12 cellular contexts compared by ENCODE assay signal in the genomic region with DNA sequence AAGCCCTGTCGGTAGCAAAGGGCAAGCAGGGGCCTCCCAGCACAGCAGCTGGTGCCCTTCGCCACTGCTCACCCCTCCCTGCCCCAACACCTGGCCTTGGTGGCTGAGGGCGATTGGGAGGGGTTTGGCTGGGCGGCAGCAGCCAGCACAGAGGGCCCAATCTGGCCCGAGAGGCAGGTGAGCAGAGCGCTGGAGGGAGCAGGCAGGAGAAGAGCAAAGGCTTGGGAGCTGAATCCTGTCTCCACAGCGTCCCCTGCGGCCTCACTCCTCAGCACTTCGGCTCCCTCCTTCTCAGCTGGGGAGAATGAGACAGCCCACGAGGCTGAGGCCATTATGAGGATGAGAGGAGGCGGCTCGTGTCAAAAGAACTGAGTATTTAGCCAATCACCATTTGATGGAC.
A peak's percentile ranks its signal among the peaks of the same experiment; 100 is the strongest.
DNase-seq lines count a peak whose midpoint lies in the region; ATAC-seq, FAIRE-seq and TF ChIP-seq lines count a peak whose summit lies in the region.
"Had no signal": no experiment of that assay in that cellular context is flagged by ENCODE, and none has a peak within 500 bp of the region (broad histone marks: within the 10 kb centered on the region; RNA-seq: fewer than 3 reads in every experiment).

No MANE protein-coding gene starts in this region.

- TF ChIP-seq EP300 in GM12878 (IDR thresholded peaks at IDR 0.05; ENCODE audit: borderline replicate concordance in 1 of 2, control insufficient read depth in 1 of 2, low read depth in 2 of 2, low read length in 2 of 2) = no peak

- CTCF ChIA-PET in GM12878 (lab: Yijun Ruan, JAX) = interaction anchor here (1.0 to 5.2 kb wide), 4 partner anchors 15 to 45 kb away, joined by 4 to 71 read pairs (median 20); no protein-coding TSS in a partner anchor

- TF ChIP-seq CTCF in DOHH2 (IDR thresholded peaks at IDR 0.05; ENCODE audit: low read depth, low read length, poor library complexity, severe bottlenecking) (no peak), GM12878 (IDR thresholded peaks at IDR 0.05 in 2 of 3, conservative IDR thresholded peaks at IDR 0.05 in 1 of 3; ENCODE audit: control insufficient read depth in 2 of 3, extremely low read depth in 1 of 3, insufficient read depth in 1 of 3, low read depth in 3 of 3, low read length in 3 of 3) (no peak), neural progenitor cell (IDR thresholded peaks at IDR 0.05) (peak; percentile 71), upper lobe of right lung (IDR thresholded peaks at IDR 0.05) (no peak)

- H3K4me3 ChIP-seq in DOHH2 (ENCODE audit: low read length) = peak overlapping the region; percentile 49
- no peak overlapping the region for H3K4me3 ChIP-seq in GM12878
- H3K4me3 ChIP-seq in neural progenitor cell = no peak overlapping the region
- H3K4me3 ChIP-seq in upper lobe of right lung = no peak overlapping the region
- H3K4me3 ChIP-seq: suprapubic skin had no signal

- H3K4me2 ChIP-seq in DOHH2 (ENCODE audit: low read length) = peak overlapping the region; percentile 59
- H3K4me2 ChIP-seq in GM12878 (ENCODE audit: control insufficient read depth, insufficient read depth) = no peak overlapping the region
- H3K4me2 ChIP-seq in neural progenitor cell = no peak overlapping the region

- no TSS peak for BruUV-seq in GM12878 (replicated peaks; lab: Mats Ljungman, UMichigan)

- DNase-seq in NCI-H2107 (lab: John Stamatoyannopoulos, UW) = peak; percentile 60
- DNase-seq in GM12878 (ENCODE audit: low read depth, low spot score) = no peak
- peak; percentile 85 for DNase-seq in neural progenitor cell (ENCODE audit: low spot score)
- no peak for DNase-seq in stimulated activated naive CD4-positive, alpha-beta T cell (lab: John Stamatoyannopoulos, UW)
- no peak for DNase-seq in stimulated activated CD4-positive, alpha-beta T cell treated with anti-CD3 and anti-CD28 coated beads, Interleukin-2, amount 100 ng/mL, for 48 hours
- no peak for DNase-seq in upper lobe of right lung
- DNase-seq: activated CD4-positive, alpha-beta T cell treated with anti-CD3 and anti-CD28 coated beads, Interleukin-2, amount 50 U/mL, for 48 hours; stimulated activated CD4-positive, alpha-beta T cell treated with anti-CD3 and anti-CD28 coated beads, Interleukin-12 subunit alpha, Interleukin-12 subunit beta, amount 100 ng/mL, for 4 hours had no signal

- no peaks in the 10 kb centered on the region for H3F3A ChIP-seq in DOHH2 (ENCODE audit: control insufficient read depth, insufficient read depth)
- H3F3A ChIP-seq in neural progenitor cell (ENCODE audit: low read depth) = peaks cover 4% of the 10 kb centered on the region

- H4K20me1 ChIP-seq in DOHH2 (ENCODE audit: control insufficient read depth, insufficient read depth, low read depth, low read length) (no peaks in the 10 kb centered on the region), GM12878 (ENCODE audit: control insufficient read depth, insufficient read depth) (no peaks in the 10 kb centered on the region), neural progenitor cell (ENCODE audit: low read depth) (no peaks in the 10 kb centered on the region)

- H3K27ac ChIP-seq in DOHH2 (ENCODE audit: low read depth, low read length) (no peak overlapping the region), GM12878 (ENCODE audit: control insufficient read depth, insufficient read depth) (no peak overlapping the region), neural progenitor cell (no peak overlapping the region), upper lobe of right lung (no peak overlapping the region)
- H3K27ac ChIP-seq: suprapubic skin had no signal

- SMC1A ChIA-PET in GM12878 (lab: Charles Lee; ENCODE audit: uncharacterized antibody, unreplicated experiment) = interaction anchor here (1.0 to 1.2 kb wide), 2 partner anchors 143 to 206 kb away, joined by 3 read pairs; no protein-coding TSS in a partner anchor

- no peak for TF ChIP-seq RAD21 in GM12878 (IDR thresholded peaks at IDR 0.05; ENCODE audit: insufficient read depth, low read depth, low read length)

- peaks cover 19% of the 10 kb centered on the region for H3K27me3 Mint-ChIP-seq in neural progenitor cell (ENCODE audit: insufficient read depth, low read depth)

- H3K9me3 Mint-ChIP-seq in neural progenitor cell = no peaks in the 10 kb centered on the region

- no peaks in the 10 kb centered on the region for H3K36me3 Mint-ChIP-seq in neural progenitor cell

- in situ Hi-C loops in GM12878 (cut with MboI) = no loop called here

- no peak for FAIRE-seq in GM12878 (lab: Jason Lieb, UNC)
- FAIRE-seq: G401.6 had no signal

- no peaks in the 10 kb centered on the region for H3K36me3 ChIP-seq in DOHH2 (ENCODE audit: control insufficient read depth, low read length)
- no peaks in the 10 kb centered on the region for H3K36me3 ChIP-seq in GM12878 (ENCODE audit: control insufficient read depth in 2 of 2, insufficient read depth in 2 of 2, low read length in 1 of 2)
- H3K36me3 ChIP-seq in neural progenitor cell = no peaks in the 10 kb centered on the region
- H3K36me3 ChIP-seq in upper lobe of right lung = no peaks in the 10 kb centered on the region
- H3K36me3 ChIP-seq: suprapubic skin had no signal

- H3K79me2 ChIP-seq in DOHH2 (ENCODE audit: control insufficient read depth, low read length) (no peaks in the 10 kb centered on the region), GM12878 (ENCODE audit: control insufficient read depth, insufficient read depth, low read length) (no peaks in the 10 kb centered on the region), neural progenitor cell (ENCODE audit: low read depth) (no peaks in the 10 kb centered on the region)

- WGBS in GM12878 (ENCODE audit: insufficient coverage, insufficient replicate concordance, low lambda C conversion rate, missing lambda C conversion rate) = 47% methylated on average over 10 of the region's 12 CpGs

- peaks cover 82% of the 10 kb centered on the region for H3K4me1 Mint-ChIP-seq in neural progenitor cell

- H3K9ac ChIP-seq in GM12878 (ENCODE audit: control insufficient read depth, insufficient read depth, low read length) = no peak overlapping the region
- no peak overlapping the region for H3K9ac ChIP-seq in neural progenitor cell

- intact Hi-C loops in GM12878 (cut with micrococcal nuclease; ENCODE audit: unreplicated experiment) = no loop called here
- intact Hi-C loops in upper lobe of right lung (cut with DNase I) = no loop called here

- no peaks in the 10 kb centered on the region for H3K9me3 ChIP-seq in DOHH2 (ENCODE audit: control insufficient read depth, insufficient read depth, low read length)
- no peaks in the 10 kb centered on the region for H3K9me3 ChIP-seq in GM12878 (replicated peaks; ENCODE audit: control insufficient read depth, insufficient read depth, low read length)
- H3K9me3 ChIP-seq in neural progenitor cell (ENCODE audit: low read depth) = no peaks in the 10 kb centered on the region
- no peaks in the 10 kb centered on the region for H3K9me3 ChIP-seq in upper lobe of right lung
- H3K9me3 ChIP-seq: suprapubic skin had no signal

- H3K27ac Mint-ChIP-seq in neural progenitor cell = peak overlapping the region; percentile 98

- ATAC-seq in GM12878 = peak; percentile 13; the same call in 2 of the 3 replicates
- ATAC-seq in HG03354 (IDR thresholded peaks at IDR 0.05; ENCODE audit: poor library complexity, severe bottlenecking, unreplicated experiment) = no peak
- no peak for ATAC-seq in upper lobe of right lung

- H3K27me3 ChIP-seq in DOHH2 (ENCODE audit: control insufficient read depth, low read length) (no peaks in the 10 kb centered on the region; the same call in 1 of the 2 replicates), GM12878 (replicated peaks in 1 of 2; ENCODE audit: control insufficient read depth in 2 of 2, insufficient read depth in 2 of 2, low read length in 1 of 2) (no peaks in the 10 kb centered on the region; a peak in 1 of 4 replicates), neural progenitor cell (no peaks in the 10 kb centered on the region), upper lobe of right lung (no peaks in the 10 kb centered on the region)
- H3K27me3 ChIP-seq: suprapubic skin had no signal

- H3K4me1 ChIP-seq in DOHH2 (ENCODE audit: control insufficient read depth, low read length) (peaks cover 47% of the 10 kb centered on the region), GM12878 (ENCODE audit: control insufficient read depth, insufficient read depth, low read length) (peaks cover 20% of the 10 kb centered on the region), neural progenitor cell (peaks cover 23% of the 10 kb centered on the region), upper lobe of right lung (peaks cover 18% of the 10 kb centered on the region)

- H3K9me2 ChIP-seq in DOHH2 (replicated peaks; ENCODE audit: control insufficient read depth, low read length) = no peaks in the 10 kb centered on the region

- POLR2A ChIA-PET in GM12878 (lab: Charles Lee) = no interaction called here

- RAD21 ChIA-PET in GM12878 (lab: Charles Lee; ENCODE audit: unreplicated experiment) = interaction anchor here (1.1 to 3.8 kb wide), 5 partner anchors 19 to 625 kb away, joined by 3 to 43 read pairs (median 3); a partner anchor contains a TSS

- no peak overlapping the region for H2AFZ ChIP-seq in GM12878 (ENCODE audit: control insufficient read depth, low read depth, low read length)
- peak overlapping the region; percentile 44 for H2AFZ ChIP-seq in neural progenitor cell (replicated peaks)

- TF ChIP-seq POLR2A in GM12878 (IDR thresholded peaks at IDR 0.05; ENCODE audit: low read depth, low read length) = no peak

- H3K4me3 Mint-ChIP-seq in neural progenitor cell = peak overlapping the region; percentile 72

TF ChIP-seq in GM12878, 131 proteins besides CTCF, POLR2A, EP300 and RAD21 (continues in another document):
- no peak for TF ChIP-seq IKZF2 (IDR thresholded peaks at IDR 0.05)
- TF ChIP-seq, protein P1, sequence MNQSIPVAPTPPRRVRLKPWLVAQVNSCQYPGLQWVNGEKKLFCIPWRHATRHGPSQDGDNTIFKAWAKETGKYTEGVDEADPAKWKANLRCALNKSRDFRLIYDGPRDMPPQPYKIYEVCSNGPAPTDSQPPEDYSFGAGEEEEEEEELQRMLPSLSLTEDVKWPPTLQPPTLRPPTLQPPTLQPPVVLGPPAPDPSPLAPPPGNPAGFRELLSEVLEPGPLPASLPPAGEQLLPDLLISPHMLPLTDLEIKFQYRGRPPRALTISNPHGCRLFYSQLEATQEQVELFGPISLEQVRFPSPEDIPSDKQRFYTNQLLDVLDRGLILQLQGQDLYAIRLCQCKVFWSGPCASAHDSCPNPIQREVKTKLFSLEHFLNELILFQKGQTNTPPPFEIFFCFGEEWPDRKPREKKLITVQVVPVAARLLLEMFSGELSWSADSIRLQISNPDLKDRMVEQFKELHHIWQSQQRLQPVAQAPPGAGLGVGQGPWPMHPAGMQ (IDR thresholded peaks at IDR 0.05; ENCODE audit: borderline replicate concordance) = no peak
- no peak for TF ChIP-seq KDM1A (IDR thresholded peaks at IDR 0.05; ENCODE audit: borderline replicate concordance)
- no peak for TF ChIP-seq TARDBP (IDR thresholded peaks at IDR 0.05; ENCODE audit: borderline replicate concordance)

Comparison
In these comparisons a context has a peak if more than half of its experiments do, and no peak if none do; other contexts are left out.
1. DNase-seq: peak in NCI-H2107 (single experiment) and neural progenitor cell (single experiment); none in GM12878 (single experiment), stimulated activated naive CD4-positive, alpha-beta T cell (0 of 6), stimulated activated CD4-positive, alpha-beta T cell treated with anti-CD3 and anti-CD28 coated beads, Interleukin-2, amount 100 ng/mL, for 48 hours (0 of 2) and upper lobe of right lung (single experiment).